20 cellular contexts compared by ENCODE assay signal in the genomic region with DNA sequence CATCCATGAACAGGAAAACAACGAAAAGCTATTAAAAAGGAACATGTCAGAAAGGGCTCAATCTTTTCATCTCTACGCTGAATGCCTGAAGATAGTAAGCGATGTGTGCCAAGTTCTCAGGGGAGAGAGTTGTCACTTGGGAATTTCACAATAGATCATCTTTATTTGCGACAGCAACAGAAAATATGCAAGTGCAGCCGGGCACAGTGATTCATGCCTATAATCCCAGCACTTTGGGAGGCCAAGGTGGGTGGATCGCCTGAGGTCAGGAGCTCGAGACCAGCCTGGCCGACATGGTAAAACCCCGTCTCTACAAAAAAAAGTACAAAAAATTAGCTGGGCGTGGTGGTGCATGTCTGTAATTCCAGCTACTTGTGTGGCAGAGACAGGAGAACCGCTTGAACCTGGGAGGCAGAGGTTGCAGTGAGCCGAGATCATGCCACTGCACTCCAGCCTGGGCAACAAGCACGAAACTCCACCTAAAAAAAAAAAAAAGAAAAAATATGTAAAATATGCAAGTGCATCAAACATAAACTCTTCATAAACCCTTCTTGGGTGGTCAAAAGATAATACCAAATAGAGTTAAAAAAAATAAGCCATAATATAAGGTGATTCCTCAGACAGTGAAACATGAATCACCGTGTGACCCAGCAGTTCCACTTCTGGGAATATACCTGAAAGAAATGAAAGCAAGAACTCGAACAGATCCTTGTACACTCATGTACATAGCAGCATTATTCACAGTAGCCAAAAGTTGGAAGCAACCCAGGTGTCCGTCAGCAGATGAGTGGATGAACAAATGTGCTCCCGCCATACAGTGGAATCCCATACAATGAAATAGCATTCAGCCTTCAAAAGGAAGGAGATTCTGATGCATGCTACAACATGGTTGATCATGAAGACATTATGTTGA. TPM values are rescaled to one million over a fixed set of nuclear protein-coding genes. Genes with fewer than 3 reads are reported as not detected.
DNase-seq lines count a peak whose midpoint lies in the region; ATAC-seq, FAIRE-seq and TF ChIP-seq lines count a peak whose summit lies in the region.
"Had no signal": no experiment of that assay in that cellular context is flagged by ENCODE, and none has a peak within 500 bp of the region (broad histone marks: within the 10 kb centered on the region; RNA-seq: fewer than 3 reads in every experiment).

No MANE protein-coding gene starts in this region.

- intact Hi-C loops in activated CD4-positive, alpha-beta memory T cell treated with anti-CD3 and anti-CD28 coated beads for 36 hours (cut with micrococcal nuclease): loop anchor here (1.0 to 10.0 kb wide), 3 partner anchors 14 to 1040 kb away; a partner anchor contains a TSS
- intact Hi-C loops in IMR-90 (cut with micrococcal nuclease) (no loop called here), HepG2 (cut with micrococcal nuclease; ENCODE audit: unreplicated experiment) (no loop called here), left ventricle myocardium inferior (cut with micrococcal nuclease) (no loop called here)

- no peak for ATAC-seq in IMR-90 (ENCODE audit: low read depth)
- no peak for ATAC-seq in HepG2
- ATAC-seq: WTC11 had no signal

- DNase-seq in activated CD4-positive, alpha-beta memory T cell treated with anti-CD3 and anti-CD28 coated beads for 36 hours: peak; percentile 49
- no peak for DNase-seq in activated CD4-positive, alpha-beta memory T cell treated with anti-CD3 and anti-CD28 coated beads, Interleukin-2, amount 10 ng/mL, durations not matched to agents 7 days and 5 days
- no peak for DNase-seq in IMR-90
- peak; percentile 53 for DNase-seq in astrocyte (ENCODE audit: low read depth)
- DNase-seq in HepG2 (ENCODE audit: low spot score): no peak
- no peak for DNase-seq in GOT3 (lab: John Stamatoyannopoulos, UW)
- no peak for DNase-seq in GM20000 (ENCODE audit: low spot score)
- no peak for DNase-seq in left ventricle myocardium inferior
- DNase-seq: COR-L47; foreskin fibroblast; Kasumi-1; NCI-H1694; NCI-H524; nephron progenitor cell; stimulated activated CD8-positive, alpha-beta memory T cell treated with anti-CD3 and anti-CD28 coated beads, Interleukin-4, amount 100 ng/mL, for 48 hours; thyroid gland had no signal

- no peak overlapping the region for H3K4ac ChIP-seq in IMR-90 (ENCODE audit: low read depth, low read length)

- no peak overlapping the region for H2BK15ac ChIP-seq in IMR-90 (ENCODE audit: low read depth, low read length)

- no peak overlapping the region for H2BK20ac ChIP-seq in IMR-90 (ENCODE audit: low read depth, low read length)

- no peaks in the 10 kb centered on the region for H3K9me3 ChIP-seq in IMR-90 (ENCODE audit: control insufficient read depth, insufficient read depth, low read length)
- no peaks in the 10 kb centered on the region for H3K9me3 ChIP-seq in astrocyte (ENCODE audit: insufficient read depth, low read depth, low read length)
- no peaks in the 10 kb centered on the region for H3K9me3 ChIP-seq in HepG2 (ENCODE audit: low read length)
- H3K9me3 ChIP-seq in left ventricle myocardium inferior (replicated peaks): no peaks in the 10 kb centered on the region
- H3K9me3 ChIP-seq: thyroid gland had no signal

- H3K9me1 ChIP-seq in IMR-90 (ENCODE audit: insufficient read depth, low read length): no peaks in the 10 kb centered on the region

- in situ Hi-C loops in IMR-90 (cut with MboI; ENCODE audit: low sequenced_read_pairs): no loop called here
- in situ Hi-C loops in HepG2 (cut with HindIII; ENCODE audit: extremely low pct_ligation_motif_present, low pct_unique_long_range_greater_than_20kb): no loop called here

- CTCF ChIA-PET in activated CD4-positive, alpha-beta memory T cell treated with anti-CD3 and anti-CD28 coated beads for 36 hours (lab: Charles Lee): interaction anchor here (1.1 kb wide), 1 partner anchor 40 kb away, joined by 5 read pairs; no protein-coding TSS in a partner anchor
- CTCF ChIA-PET in activated CD4-positive, alpha-beta memory T cell treated with anti-CD3 and anti-CD28 coated beads, Interleukin-2, amount 10 ng/mL, durations not matched to agents 7 days and 5 days (lab: Charles Lee): no interaction called here
- CTCF ChIA-PET in IMR-90 (lab: Yijun Ruan, JAX) (no interaction called here), HepG2 (lab: Yijun Ruan, JAX; ENCODE audit: low intra/inter-chr PET ratio, low total read pairs) (no interaction called here)

- H2AFZ ChIP-seq in IMR-90 (replicated peaks; ENCODE audit: low read length, poor library complexity) (no peak overlapping the region), astrocyte (ENCODE audit: low read depth, low read length) (no peak overlapping the region), HepG2 (ENCODE audit: low read length) (no peak overlapping the region)

- dilution Hi-C loops in IMR-90 (cut with HindIII; ENCODE audit: low sequenced_read_pairs, unreplicated experiment): no loop called here

- H4K8ac ChIP-seq in IMR-90 (ENCODE audit: low read depth in 2 of 2, low read length in 2 of 2): no peak overlapping the region

- no peak overlapping the region for H2BK120ac ChIP-seq in IMR-90 (ENCODE audit: low read depth, low read length)

- BruUV-seq in IMR-90 (replicated peaks; lab: Mats Ljungman, UMichigan) (no TSS peak), HepG2 (replicated peaks; lab: Mats Ljungman, UMichigan) (TSS peak; percentile 31)

- H3K36me3 ChIP-seq in IMR-90 (ENCODE audit: control insufficient read depth, insufficient read depth, low read length) (peaks cover 39% of the 10 kb centered on the region), astrocyte (ENCODE audit: insufficient read depth, low read length) (peaks cover 33% of the 10 kb centered on the region), HepG2 (replicated peaks in 1 of 2; ENCODE audit: control insufficient read depth in 1 of 2, insufficient read depth in 2 of 2, low read length in 2 of 2) (peaks cover 25 to 66% of the 10 kb centered on the region in 2 experiments), left ventricle myocardium inferior (peaks cover 64% of the 10 kb centered on the region)

- H4K20me1 ChIP-seq in IMR-90 (ENCODE audit: insufficient read depth, low read length) (peaks cover 23% of the 10 kb centered on the region), astrocyte (ENCODE audit: insufficient read depth, low read length) (peaks cover 50% of the 10 kb centered on the region), HepG2 (ENCODE audit: insufficient read depth, low read length) (peaks cover 33% of the 10 kb centered on the region)

- H3K27ac ChIP-seq in IMR-90 (ENCODE audit: insufficient read depth, low read length): no peak overlapping the region
- peak overlapping the region; percentile 1 for H3K27ac ChIP-seq in astrocyte (ENCODE audit: low read depth, low read length)
- no peak overlapping the region for H3K27ac ChIP-seq in HepG2 (ENCODE audit: extremely low read length, insufficient read depth, low read length)
- H3K27ac ChIP-seq in left ventricle myocardium inferior (replicated peaks): no peak overlapping the region
- H3K27ac ChIP-seq: thyroid gland had no signal

- H3K4me1 ChIP-seq in IMR-90 (ENCODE audit: control insufficient read depth, insufficient read depth, low read length) (no peaks in the 10 kb centered on the region; the same call in 1 of the 2 replicates), astrocyte (ENCODE audit: insufficient read depth, low read length) (no peaks in the 10 kb centered on the region), HepG2 (ENCODE audit: insufficient read depth, low read length) (no peaks in the 10 kb centered on the region), left ventricle myocardium inferior (no peaks in the 10 kb centered on the region)
- H3K4me1 ChIP-seq: thyroid gland had no signal

- no peaks in the 10 kb centered on the region for H3K27me3 Mint-ChIP-seq in activated CD4-positive, alpha-beta memory T cell treated with anti-CD3 and anti-CD28 coated beads for 36 hours
- H3K27me3 Mint-ChIP-seq in activated CD4-positive, alpha-beta memory T cell treated with anti-CD3 and anti-CD28 coated beads, Interleukin-2, amount 10 ng/mL, durations not matched to agents 7 days and 5 days: no peaks in the 10 kb centered on the region
- H3K27me3 Mint-ChIP-seq in astrocyte (ENCODE audit: low read depth, unreplicated experiment): no peaks in the 10 kb centered on the region

- H3K36me3 Mint-ChIP-seq in activated CD4-positive, alpha-beta memory T cell treated with anti-CD3 and anti-CD28 coated beads for 36 hours: peaks cover 59% of the 10 kb centered on the region
- H3K36me3 Mint-ChIP-seq in activated CD4-positive, alpha-beta memory T cell treated with anti-CD3 and anti-CD28 coated beads, Interleukin-2, amount 10 ng/mL, durations not matched to agents 7 days and 5 days (ENCODE audit: low read depth): peaks cover 67% of the 10 kb centered on the region
- peaks cover 16% of the 10 kb centered on the region for H3K36me3 Mint-ChIP-seq in astrocyte (ENCODE audit: low read depth, unreplicated experiment)

- H3K18ac ChIP-seq in IMR-90 (ENCODE audit: low read depth, low read length): no peak overlapping the region

- 100% methylated on average over 3 of the region's 17 CpGs; no CpG with 5 or more reads in 1 of the 2 experiments for WGBS in IMR-90 (ENCODE audit: extremely low coverage in 2 of 2, insufficient read length in 1 of 2), 2 experiments
- 93% methylated on average over 17 of the region's 17 CpGs for WGBS in HepG2 (ENCODE audit: low lambda C conversion rate)

- H3K4me3 Mint-ChIP-seq in activated CD4-positive, alpha-beta memory T cell treated with anti-CD3 and anti-CD28 coated beads for 36 hours: no peak overlapping the region
- H3K4me3 Mint-ChIP-seq in activated CD4-positive, alpha-beta memory T cell treated with anti-CD3 and anti-CD28 coated beads, Interleukin-2, amount 10 ng/mL, durations not matched to agents 7 days and 5 days: no peak overlapping the region
- no peak overlapping the region for H3K4me3 Mint-ChIP-seq in astrocyte (ENCODE audit: unreplicated experiment)
- H3K4me3 Mint-ChIP-seq: nephron progenitor cell, WTC11 had no signal

- no peak overlapping the region for H3K14ac ChIP-seq in IMR-90 (replicated peaks; ENCODE audit: low read depth, low read length)

- no peak overlapping the region for H4K91ac ChIP-seq in IMR-90 (ENCODE audit: insufficient read depth, low read depth, low read length)

- TF ChIP-seq POLR2A in IMR-90 (IDR thresholded peaks at IDR 0.05; ENCODE audit: low read depth, low read length) (no peak), HepG2 (IDR thresholded peaks at IDR 0.05; ENCODE audit: insufficient read depth in 1 of 2, low read depth in 2 of 2, low read length in 2 of 2) (no peak)

- peaks cover 28 to 35% of the 10 kb centered on the region in 2 experiments for H3K79me1 ChIP-seq in IMR-90 (ENCODE audit: low read depth in 1 of 2, low read length in 2 of 2)

- no peak overlapping the region for H2BK5ac ChIP-seq in IMR-90 (ENCODE audit: low read depth, low read length, poor library complexity, severe bottlenecking)

- no peak overlapping the region for H3K56ac ChIP-seq in IMR-90 (ENCODE audit: extremely low read depth, insufficient read depth, low read length)

- H3K27ac Mint-ChIP-seq in activated CD4-positive, alpha-beta memory T cell treated with anti-CD3 and anti-CD28 coated beads for 36 hours: peak overlapping the region; percentile 72
- no peak overlapping the region for H3K27ac Mint-ChIP-seq in activated CD4-positive, alpha-beta memory T cell treated with anti-CD3 and anti-CD28 coated beads, Interleukin-2, amount 10 ng/mL, durations not matched to agents 7 days and 5 days
- peak overlapping the region; percentile 20 for H3K27ac Mint-ChIP-seq in astrocyte (ENCODE audit: unreplicated experiment)
- H3K27ac Mint-ChIP-seq: nephron progenitor cell, WTC11 had no signal

- H3K9me3 Mint-ChIP-seq in activated CD4-positive, alpha-beta memory T cell treated with anti-CD3 and anti-CD28 coated beads for 36 hours: no peaks in the 10 kb centered on the region
- no peaks in the 10 kb centered on the region for H3K9me3 Mint-ChIP-seq in activated CD4-positive, alpha-beta memory T cell treated with anti-CD3 and anti-CD28 coated beads, Interleukin-2, amount 10 ng/mL, durations not matched to agents 7 days and 5 days
- H3K9me3 Mint-ChIP-seq in astrocyte (ENCODE audit: unreplicated experiment): no peaks in the 10 kb centered on the region
- H3K9me3 Mint-ChIP-seq: WTC11 had no signal

- H3K79me2 ChIP-seq in astrocyte (ENCODE audit: insufficient read depth, low read length) (peaks cover 45% of the 10 kb centered on the region), HepG2 (ENCODE audit: insufficient read depth, low read length) (peaks cover 21% of the 10 kb centered on the region)

- TF ChIP-seq EP300 in HepG2 (IDR thresholded peaks at IDR 0.05; ENCODE audit: low read depth in 2 of 2, low read length in 2 of 2): no peak
- no peak for TF ChIP-seq EP300 in HepG2 (CRISPR knock-in tag; IDR thresholded peaks at IDR 0.05; ENCODE audit: borderline replicate concordance)

- H3K23ac ChIP-seq in IMR-90 (ENCODE audit: low read depth, low read length): no peak overlapping the region

- TF ChIP-seq RAD21 in IMR-90 (IDR thresholded peaks at IDR 0.05; ENCODE audit: low read length) (no peak), HepG2 (CRISPR knock-in tag; IDR thresholded peaks at IDR 0.05) (no peak)

- H3K4me1 Mint-ChIP-seq in activated CD4-positive, alpha-beta memory T cell treated with anti-CD3 and anti-CD28 coated beads for 36 hours (ENCODE audit: low read depth): peaks cover 57% of the 10 kb centered on the region
- H3K4me1 Mint-ChIP-seq in activated CD4-positive, alpha-beta memory T cell treated with anti-CD3 and anti-CD28 coated beads, Interleukin-2, amount 10 ng/mL, durations not matched to agents 7 days and 5 days: peaks cover 43% of the 10 kb centered on the region
- H3K4me1 Mint-ChIP-seq in astrocyte (ENCODE audit: low read depth, unreplicated experiment): peaks cover 10% of the 10 kb centered on the region
- H3K4me1 Mint-ChIP-seq: nephron progenitor cell had no signal

- POLR2A ChIA-PET in activated CD4-positive, alpha-beta memory T cell treated with anti-CD3 and anti-CD28 coated beads for 36 hours (lab: Charles Lee): interaction anchor here (0.6 to 1.2 kb wide), 2 partner anchors 22 to 45 kb away, joined by 3 to 4 read pairs; no protein-coding TSS in a partner anchor
- POLR2A ChIA-PET in activated CD4-positive, alpha-beta memory T cell treated with anti-CD3 and anti-CD28 coated beads, Interleukin-2, amount 10 ng/mL, durations not matched to agents 7 days and 5 days (lab: Charles Lee): no interaction called here
- POLR2A ChIA-PET in IMR-90 (lab: Charles Lee; ENCODE audit: unreplicated experiment): no interaction called here
- POLR2A ChIA-PET in HepG2 (lab: Yijun Ruan, JAX): no interaction called here

- FAIRE-seq in astrocyte (lab: Jason Lieb, UNC): no peak
- no peak for FAIRE-seq in HepG2 (lab: Jason Lieb, UNC)
- FAIRE-seq: G401.6 had no signal

- no peak overlapping the region for H2AK9ac ChIP-seq in IMR-90 (replicated peaks; ENCODE audit: low read depth, low read length, poor library complexity)

- H3K4me2 ChIP-seq in IMR-90 (ENCODE audit: low read depth, low read length): no peak overlapping the region
- H3K4me2 ChIP-seq in astrocyte (ENCODE audit: low read length): no peak overlapping the region
- H3K4me2 ChIP-seq in HepG2 (ENCODE audit: low read depth, low read length): no peak overlapping the region

- H4K5ac ChIP-seq in IMR-90 (ENCODE audit: low read depth, low read length): no peak overlapping the region

- no peak overlapping the region for H2AK5ac ChIP-seq in IMR-90 (ENCODE audit: low read depth, low read length)

- no peaks in the 10 kb centered on the region for H3K27me3 ChIP-seq in IMR-90 (ENCODE audit: control insufficient read depth, insufficient read depth, low read length)
- no peaks in the 10 kb centered on the region for H3K27me3 ChIP-seq in astrocyte (ENCODE audit: insufficient read depth, low read length)
- no peaks in the 10 kb centered on the region for H3K27me3 ChIP-seq in HepG2 (ENCODE audit: control insufficient read depth in 1 of 2, insufficient read depth in 2 of 2, low read length in 2 of 2)
- H3K27me3 ChIP-seq in left ventricle myocardium inferior (ENCODE audit: low read depth): no peaks in the 10 kb centered on the region
- H3K27me3 ChIP-seq: thyroid gland had no signal

- no peak overlapping the region for H3K9ac ChIP-seq in IMR-90 (ENCODE audit: low read depth, low read length)
- no peak overlapping the region for H3K9ac ChIP-seq in astrocyte (ENCODE audit: low read length)
- H3K9ac ChIP-seq in HepG2 (ENCODE audit: insufficient read depth, low read depth, low read length): no peak overlapping the region

- H3K4me3 ChIP-seq in IMR-90 (ENCODE audit: insufficient read depth, low read depth, low read length) (no peak overlapping the region), astrocyte (ENCODE audit: insufficient read depth, low read depth, low read length) (no peak overlapping the region), HepG2 (replicated peaks in 1 of 3; ENCODE audit: insufficient read depth in 1 of 3, low read depth in 2 of 3, low read length in 3 of 3) (no peak overlapping the region), left ventricle myocardium inferior (no peak overlapping the region)
- H3K4me3 ChIP-seq: thyroid gland had no signal

- TF ChIP-seq CTCF in IMR-90 (conservative IDR thresholded peaks at IDR 0.05; ENCODE audit: low read depth, low read length) (no peak), astrocyte (IDR thresholded peaks at IDR 0.05; ENCODE audit: insufficient read depth, low read depth, low read length) (no peak), HepG2 (CRISPR knock-in tag; IDR thresholded peaks at IDR 0.05) (no peak), GM20000 (IDR thresholded peaks at IDR 0.05; ENCODE audit: extremely low read depth, missing control alignments) (no peak), left ventricle myocardium inferior (IDR thresholded peaks at IDR 0.05; ENCODE audit: borderline replicate concordance) (no peak)

RNA-seq across cellular contexts. Expression of a gene that starts 16.2 kb away (rescaled TPM):
- total RNA-seq in activated CD4-positive, alpha-beta memory T cell treated with anti-CD3 and anti-CD28 coated beads for 36 hours: 100 to 1,000 TPM; 298 to 300 TPM
- total RNA-seq in activated CD4-positive, alpha-beta memory T cell treated with anti-CD3 and anti-CD28 coated beads, Interleukin-2, amount 10 ng/mL, durations not matched to agents 7 days and 5 days: 100 to 1,000 TPM; 206 to 216 TPM
- total RNA-seq in IMR-90 (2012; rRNA removed) (342 and 410 TPM in 2 replicates), astrocyte (84.1 and 89.4 TPM in 2 replicates), HepG2 (2016; rRNA removed; fragmentation: Illumina TruSeq; extraction: Trizol) (122 and 171 TPM in 2 replicates), left ventricle myocardium inferior (37.2 TPM)
- polyA plus RNA-seq in IMR-90 (2012; rRNA removed) (105 and 131 TPM in 2 replicates), HepG2 (2011; rRNA removed) (130 and 135 TPM in 2 replicates)
- polyA plus RNA-seq in IMR-90 (2012; cell fraction: cytosol; rRNA removed): 50.0 and 69.0 TPM in 2 replicates
- 45.0 and 91.6 TPM in 2 replicates for polyA plus RNA-seq in IMR-90 (2012; cell fraction: nucleus; rRNA removed; ENCODE audit: low replicate concordance)
- total RNA-seq in HepG2 (2016; cell fraction: cytosol; rRNA removed; fragmentation: Illumina TruSeq; extraction: Trizol; ENCODE audit: low read depth): 25.6 and 31.9 TPM in 2 replicates
- 115 and 180 TPM in 2 replicates for total RNA-seq in HepG2 (2016; cell fraction: insoluble cytoplasmic fraction; rRNA removed; fragmentation: Illumina TruSeq; extraction: Trizol)
- 61.2 and 64.1 TPM in 2 replicates for total RNA-seq in HepG2 (2016; cell fraction: membrane; rRNA removed; fragmentation: Illumina TruSeq; extraction: Trizol)
- total RNA-seq in HepG2 (2016; cell fraction: nucleus; rRNA removed; fragmentation: Illumina TruSeq; extraction: Trizol): 61.7 and 62.4 TPM in 2 replicates
- polyA plus RNA-seq in HepG2 (2011; cell fraction: cytosol; rRNA removed): 114 and 150 TPM in 2 replicates
- polyA plus RNA-seq in HepG2 (2011; cell fraction: nucleus; rRNA removed): 85.0 and 100 TPM in 2 replicates
- 117 and 127 TPM in 2 replicates for polyA plus RNA-seq in HepG2 (2012)
- polyA plus RNA-seq in HepG2 (2016; cell fraction: cytosol; fragmentation: Illumina TruSeq; extraction: Trizol; ENCODE audit: low read depth): 16.6 and 20.5 TPM in 2 replicates
- 111 and 120 TPM in 2 replicates for polyA plus RNA-seq in HepG2 (2016; cell fraction: insoluble cytoplasmic fraction; fragmentation: Illumina TruSeq; extraction: Trizol; ENCODE audit: low read depth)
- polyA plus RNA-seq in HepG2 (2016; cell fraction: membrane; fragmentation: Illumina TruSeq; extraction: Trizol; ENCODE audit: low read depth): 26.8 and 27.4 TPM in 2 replicates
- polyA plus RNA-seq in HepG2 (2016; cell fraction: nucleus; fragmentation: Illumina TruSeq; extraction: Trizol; ENCODE audit: insufficient read depth, low read depth): 57.1 and 59.3 TPM in 2 replicates
- polyA minus RNA-seq in HepG2 (2011; rRNA and poly(A)+ RNA removed; ENCODE audit: low replicate concordance): 225 and 261 TPM in 2 replicates
- polyA minus RNA-seq in HepG2 (2011; cell fraction: cytosol; rRNA and poly(A)+ RNA removed): 93.0 and 118 TPM in 2 replicates
- polyA minus RNA-seq in HepG2 (2011; cell fraction: nucleus; rRNA and poly(A)+ RNA removed): 119 and 123 TPM in 2 replicates

RNA-seq across cellular contexts. Expression of a gene that starts 50.5 kb away (rescaled TPM):
- total RNA-seq in activated CD4-positive, alpha-beta memory T cell treated with anti-CD3 and anti-CD28 coated beads for 36 hours: not detected
- not detected for total RNA-seq in activated CD4-positive, alpha-beta memory T cell treated with anti-CD3 and anti-CD28 coated beads, Interleukin-2, amount 10 ng/mL, durations not matched to agents 7 days and 5 days
- total RNA-seq in IMR-90 (2012; rRNA removed): 0.18 and 0.28 TPM in 2 replicates
- 0.16 and 0.19 TPM in 2 replicates for polyA plus RNA-seq in IMR-90 (2012; rRNA removed)
- polyA plus RNA-seq in IMR-90 (2012; cell fraction: cytosol; rRNA removed): 0.04 and 0.12 TPM in 2 replicates
- 0.17 and 0.20 TPM in 2 replicates for polyA plus RNA-seq in IMR-90 (2012; cell fraction: nucleus; rRNA removed; ENCODE audit: low replicate concordance)
- total RNA-seq in astrocyte: 0.14 and 0.23 TPM in 2 replicates
- total RNA-seq in HepG2 (2016; rRNA removed; fragmentation: Illumina TruSeq; extraction: Trizol): not detected in 2 replicates
- total RNA-seq in HepG2 (2016; cell fraction: cytosol; rRNA removed; fragmentation: Illumina TruSeq; extraction: Trizol; ENCODE audit: low read depth): not detected in 2 replicates
- not detected in 2 replicates for total RNA-seq in HepG2 (2016; cell fraction: insoluble cytoplasmic fraction; rRNA removed; fragmentation: Illumina TruSeq; extraction: Trizol)
- total RNA-seq in HepG2 (2016; cell fraction: membrane; rRNA removed; fragmentation: Illumina TruSeq; extraction: Trizol): not detected in 2 replicates
- not detected in 2 replicates for total RNA-seq in HepG2 (2016; cell fraction: nucleus; rRNA removed; fragmentation: Illumina TruSeq; extraction: Trizol)
- polyA plus RNA-seq in HepG2 (2011; rRNA removed): not detected in 2 replicates
- polyA plus RNA-seq in HepG2 (2011; cell fraction: cytosol; rRNA removed): not detected in 2 replicates
- polyA plus RNA-seq in HepG2 (2011; cell fraction: nucleus; rRNA removed): not detected in 2 replicates
- polyA plus RNA-seq in HepG2 (2012): not detected in 2 replicates
- polyA plus RNA-seq in HepG2 (2016; cell fraction: cytosol; fragmentation: Illumina TruSeq; extraction: Trizol; ENCODE audit: low read depth): not detected in 2 replicates
- not detected in 2 replicates for polyA plus RNA-seq in HepG2 (2016; cell fraction: insoluble cytoplasmic fraction; fragmentation: Illumina TruSeq; extraction: Trizol; ENCODE audit: low read depth)
- polyA plus RNA-seq in HepG2 (2016; cell fraction: membrane; fragmentation: Illumina TruSeq; extraction: Trizol; ENCODE audit: low read depth): not detected in 2 replicates
- not detected in 2 replicates for polyA plus RNA-seq in HepG2 (2016; cell fraction: nucleus; fragmentation: Illumina TruSeq; extraction: Trizol; ENCODE audit: insufficient read depth, low read depth)
- polyA minus RNA-seq in HepG2 (2011; rRNA and poly(A)+ RNA removed; ENCODE audit: low replicate concordance): not detected in 2 replicates
- polyA minus RNA-seq in HepG2 (2011; cell fraction: cytosol; rRNA and poly(A)+ RNA removed): not detected in 2 replicates
- not detected in 2 replicates for polyA minus RNA-seq in HepG2 (2011; cell fraction: nucleus; rRNA and poly(A)+ RNA removed)
- not detected for total RNA-seq in left ventricle myocardium inferior
- total RNA-seq: lung microvascular endothelial cell, renal cortical epithelial cell, thyroid gland had no signal

Comparison
In these comparisons a context has a peak if more than half of its experiments do, and no peak if none do; other contexts are left out.
1. DNase-seq: peak in activated CD4-positive, alpha-beta memory T cell treated with anti-CD3 and anti-CD28 coated beads for 36 hours (single experiment) and astrocyte (single experiment); none in activated CD4-positive, alpha-beta memory T cell treated with anti-CD3 and anti-CD28 coated beads, Interleukin-2, amount 10 ng/mL, durations not matched to agents 7 days and 5 days (single experiment), IMR-90 (single experiment), HepG2 (single experiment), GOT3 (single experiment), GM20000 (single experiment) and left ventricle myocardium inferior (single experiment).